17 cellular contexts compared by ENCODE assay signal in the genomic region with DNA sequence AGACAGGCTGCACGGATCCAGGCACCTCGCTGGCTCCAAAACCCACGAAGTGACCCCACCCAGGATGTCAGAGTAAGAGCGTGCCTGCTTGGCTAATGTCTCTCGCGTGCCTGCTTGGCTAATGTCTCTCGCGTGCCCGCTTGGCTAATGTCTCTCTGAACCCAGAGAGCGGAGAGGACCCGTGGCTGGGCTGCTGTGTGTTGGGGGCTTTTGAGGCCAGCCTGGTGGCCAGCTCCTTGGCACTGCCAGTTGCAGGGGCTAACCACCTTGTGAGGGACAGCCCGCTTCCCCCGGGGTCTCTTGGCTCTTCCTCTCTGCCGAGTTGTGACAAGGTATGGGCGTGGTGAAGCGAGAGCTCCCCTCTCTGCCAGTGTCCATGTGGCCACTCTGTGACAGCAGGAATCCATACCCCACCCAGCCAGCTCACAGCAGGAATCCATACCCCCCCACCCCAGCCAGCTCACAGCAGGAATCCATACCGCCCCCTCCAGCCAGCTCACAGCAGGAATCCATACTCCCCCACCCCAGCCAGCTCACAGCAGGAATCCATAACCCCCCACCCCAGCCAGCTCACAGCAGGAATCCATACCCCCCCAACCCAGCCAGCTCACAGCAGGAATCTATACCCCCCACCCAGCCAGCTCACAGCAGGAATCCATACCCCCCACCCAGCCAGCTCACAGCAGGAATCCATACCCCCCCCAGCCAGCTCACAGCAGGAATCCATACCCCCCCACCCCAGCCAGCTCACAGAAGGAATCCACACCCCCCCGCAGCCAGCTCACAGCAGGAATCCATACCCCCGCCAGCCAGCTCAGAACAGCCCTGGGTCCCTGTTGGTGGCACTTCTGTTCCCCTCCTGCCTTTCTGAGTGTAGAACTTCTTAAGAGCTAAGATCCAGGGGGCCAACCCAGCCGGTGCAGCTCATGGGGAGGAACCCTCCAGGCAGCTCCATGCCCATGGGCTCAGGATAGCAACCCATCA. TPM values are rescaled to one million over a fixed set of nuclear protein-coding genes. Genes with fewer than 3 reads are reported as not detected.
DNase-seq lines count a peak whose midpoint lies in the region; ATAC-seq and TF ChIP-seq lines count a peak whose summit lies in the region.
"Had no signal": no experiment of that assay in that cellular context is flagged by ENCODE, and none has a peak within 500 bp of the region (broad histone marks: within the 10 kb centered on the region; RNA-seq: fewer than 3 reads in every experiment).

No MANE protein-coding gene starts in this region.

- DNase-seq in BJ (ENCODE audit: low read depth) (no peak), adipocyte (ENCODE audit: low read depth) (peak; percentile 45), left ventricle myocardium inferior (peak; percentile 11), psoas muscle (peak; percentile 7 to 42), NCI-H187 treated with DMSO at 0.1 percent for 48 hours (lab: John Stamatoyannopoulos, UW) (no peak), NCI-H128 (lab: John Stamatoyannopoulos, UW; ENCODE audit: unreplicated experiment) (no peak), SK-N-DZ (ENCODE audit: low spot score) (no peak)
- DNase-seq in activated T-cell treated with anti-CD3 and anti-CD28 coated beads, Interleukin-2, amount 50 U/mL, for 1 hour = no peak
- DNase-seq: activated CD4-positive, alpha-beta memory T cell treated with anti-CD3 and anti-CD28 coated beads, Interleukin-2, amount 10 ng/mL, durations not matched to agents 7 days and 5 days; HCEC 1CT; hippocampal formation; natural killer cell; NCI-H1105 treated with DMSO at 0.1 percent for 48 hours; NCI-H446; stimulated activated CD4-positive, alpha-beta T cell treated with anti-CD3 and anti-CD28 coated beads, Interleukin-4, amount 100 ng/mL, for 24 hours had no signal

- peaks cover 8% of the 10 kb centered on the region for H3K9me3 ChIP-seq in adipocyte (ENCODE audit: control insufficient read depth, low read length)
- peaks cover 5% of the 10 kb centered on the region for H3K9me3 ChIP-seq in left ventricle myocardium inferior (replicated peaks)
- no peaks in the 10 kb centered on the region for H3K9me3 ChIP-seq in psoas muscle
- H3K9me3 ChIP-seq: BE2C had no signal

- POLR2A ChIA-PET in BJ (lab: Charles Lee) = interaction anchor here (0.6 kb wide), 2 partner anchors 52 to 144 kb away, joined by 3 to 7 read pairs; no protein-coding TSS in a partner anchor

- TF ChIP-seq CTCF in BJ (IDR thresholded peaks at IDR 0.05; ENCODE audit: insufficient read depth, low read depth, low read length) = 0 out of 2 replicates have a peak, but pooled peaks have one; percentile 15
- TF ChIP-seq CTCF in left ventricle myocardium inferior (IDR thresholded peaks at IDR 0.05; ENCODE audit: borderline replicate concordance) = no peak
- TF ChIP-seq CTCF in psoas muscle (IDR thresholded peaks at IDR 0.05) = no peak

- no peaks in the 10 kb centered on the region for H3K4me1 ChIP-seq in adipocyte (ENCODE audit: control insufficient read depth, insufficient read depth, low read length)
- peaks cover 23% of the 10 kb centered on the region for H3K4me1 ChIP-seq in left ventricle myocardium inferior
- H3K4me1 ChIP-seq in psoas muscle = peaks cover 4% of the 10 kb centered on the region

- no peak for ATAC-seq in psoas muscle

- H3K4me3 ChIP-seq in BJ (ENCODE audit: low read depth, low read length) (no peak overlapping the region), adipocyte (ENCODE audit: low read length) (no peak overlapping the region), left ventricle myocardium inferior (no peak overlapping the region), psoas muscle (no peak overlapping the region)
- H3K4me3 ChIP-seq: tibial artery had no signal

- H3K27ac ChIP-seq in left ventricle myocardium inferior (replicated peaks) (no peak overlapping the region), psoas muscle (no peak overlapping the region)
- H3K27ac ChIP-seq: tibial artery had no signal

- 47 to 56% (median 52%) methylated on average over 20 of the region's 20 CpGs for WGBS in psoas muscle, 3 donors

- H3K27me3 ChIP-seq in BJ (ENCODE audit: control insufficient read depth, insufficient read depth, low read length) (no peaks in the 10 kb centered on the region; the same call in 1 of the 2 replicates), adipocyte (replicated peaks; ENCODE audit: control insufficient read depth, insufficient read depth, low read length) (no peaks in the 10 kb centered on the region), left ventricle myocardium inferior (ENCODE audit: low read depth) (no peaks in the 10 kb centered on the region), psoas muscle (ENCODE audit: insufficient read depth in 3 of 3, low read length in 2 of 3) (no peaks in the 10 kb centered on the region)
- H3K27me3 ChIP-seq: BE2C had no signal

- no peak overlapping the region for H3K9ac ChIP-seq in adipocyte (ENCODE audit: low read length)

- intact Hi-C loops in left ventricle myocardium inferior (cut with micrococcal nuclease) = no loop called here
- intact Hi-C loops in psoas muscle (cut with DNase I) = no loop called here

- H3K36me3 ChIP-seq in BJ (ENCODE audit: control insufficient read depth, insufficient read depth, low read length) = no peaks in the 10 kb centered on the region
- no peaks in the 10 kb centered on the region for H3K36me3 ChIP-seq in adipocyte (ENCODE audit: control insufficient read depth, insufficient read depth, low read length, severe bottlenecking)
- H3K36me3 ChIP-seq in left ventricle myocardium inferior = no peaks in the 10 kb centered on the region
- H3K36me3 ChIP-seq in psoas muscle (ENCODE audit: insufficient read depth in 1 of 2, low read depth in 1 of 2) = no peaks in the 10 kb centered on the region
- H3K36me3 ChIP-seq: BE2C, tibial artery had no signal

- CTCF ChIA-PET in BJ (lab: Yijun Ruan, JAX) = interaction anchor here (0.7 to 1.5 kb wide), 3 partner anchors 30 to 146 kb away, joined by 3 to 6 read pairs (median 4); no protein-coding TSS in a partner anchor

RNA-seq across cellular contexts. Expression of a gene that starts 8.5 kb away (rescaled TPM):
- polyA plus RNA-seq in BJ (2011; rRNA removed) = 6.8 and 12.0 TPM in 2 replicates
- 13.8 and 14.1 TPM in 2 replicates for polyA minus RNA-seq in BJ (2011; rRNA and poly(A)+ RNA removed)
- 57.1 TPM for total RNA-seq in left ventricle myocardium inferior
- 100 to 1,000 TPM in 3 of 4 donors, 10 to 100 TPM in 1; 84.3 to 192 (median 147) TPM for total RNA-seq in psoas muscle
- 100 to 1,000 TPM in 1 of 3 donors, 10 to 100 TPM in 2; 37.7 to 156 (median 76.4) TPM for polyA plus RNA-seq in psoas muscle
- 4.3 and 5.7 TPM in 2 replicates for polyA plus RNA-seq in SK-N-DZ (2014; cell fraction: cytosol; rRNA removed)
- 3.2 and 3.3 TPM in 2 replicates for polyA plus RNA-seq in SK-N-DZ (2014; cell fraction: nucleus; rRNA removed)

Comparison
In these comparisons a context has a peak if more than half of its experiments do, and no peak if none do; other contexts are left out.
1. DNase-seq: peak in adipocyte (single experiment), left ventricle myocardium inferior (single experiment) and psoas muscle (2 of 2); none in BJ (single experiment), NCI-H187 treated with DMSO at 0.1 percent for 48 hours (single experiment), activated T-cell treated with anti-CD3 and anti-CD28 coated beads, Interleukin-2, amount 50 U/mL, for 1 hour (single experiment), NCI-H128 (single experiment) and SK-N-DZ (single experiment).